In the genomic region with DNA sequence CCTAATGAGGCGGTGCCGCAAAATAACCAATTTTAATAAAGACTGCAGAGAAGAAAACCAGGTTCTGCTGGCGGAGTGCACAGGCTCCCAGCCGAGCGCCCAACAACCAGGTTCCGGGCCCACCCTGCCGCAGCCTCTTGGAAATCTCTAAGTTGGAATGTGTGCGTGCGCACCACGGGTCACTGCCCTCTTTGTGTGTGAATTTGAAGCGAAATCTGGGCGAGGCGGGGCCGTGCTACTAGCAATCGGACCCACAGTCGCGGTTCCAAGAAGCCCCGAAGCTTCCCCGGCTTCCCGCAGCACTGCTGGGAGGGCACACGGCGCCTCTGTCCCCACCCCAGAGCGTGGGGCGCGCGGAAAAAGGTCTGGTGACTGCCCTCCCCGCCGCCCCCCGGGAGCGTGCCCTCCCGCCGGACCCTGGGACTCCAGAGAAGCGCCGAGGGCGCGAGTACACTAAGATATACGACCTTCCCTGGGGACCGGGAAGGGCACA, we compare ENCODE assay signal across 8 cellular contexts. TPM values are rescaled to one million over a fixed set of nuclear protein-coding genes. Genes with fewer than 3 reads are reported as not detected.
DNase-seq lines count a peak whose midpoint lies in the region; ATAC-seq and TF ChIP-seq lines count a peak whose summit lies in the region.

No MANE protein-coding gene starts in this region.

- H3K9me3 ChIP-seq in IMR-90 (ENCODE audit: control insufficient read depth, insufficient read depth, low read length) (no peaks in the 10 kb centered on the region), endocrine pancreas (ENCODE audit: control insufficient read depth, low read length) (no peaks in the 10 kb centered on the region), mesodermal cell (ENCODE audit: control insufficient read depth, low read length) (no peaks in the 10 kb centered on the region), subcutaneous abdominal adipose tissue (ENCODE audit: control insufficient read depth in 5 of 5, low read length in 5 of 5) (no peaks in the 10 kb centered on the region)

- WGBS in IMR-90 (ENCODE audit: extremely low coverage in 2 of 2, insufficient read length in 1 of 2), 2 experiments, result 0% methylated on average over 11 of the region's 38 CpGs; no CpG with 5 or more reads in 1 of the 2 experiments
- WGBS in mesodermal cell (ENCODE audit: insufficient coverage in 2 of 2), 2 experiments, result 0% methylated on average over 32 of the region's 38 CpGs

- peak overlapping the region; percentile 75 for H4K91ac ChIP-seq in IMR-90 (ENCODE audit: insufficient read depth, low read depth, low read length)

- peak overlapping the region; percentile 93 for H2AFZ ChIP-seq in IMR-90 (replicated peaks; ENCODE audit: low read length, poor library complexity)

- H3K9me1 ChIP-seq in IMR-90 (ENCODE audit: insufficient read depth, low read length), result peaks cover 5% of the 10 kb centered on the region; the same call in 1 of the 2 replicates

- H3K36me3 ChIP-seq in IMR-90 (ENCODE audit: control insufficient read depth, insufficient read depth, low read length) (no peaks in the 10 kb centered on the region), endocrine pancreas (ENCODE audit: control insufficient read depth, insufficient read depth, low read length) (no peaks in the 10 kb centered on the region), mesodermal cell (ENCODE audit: control insufficient read depth, insufficient read depth, low read length) (no peaks in the 10 kb centered on the region), subcutaneous abdominal adipose tissue (ENCODE audit: control insufficient read depth in 5 of 5, insufficient read depth in 5 of 5, low read length in 5 of 5) (peaks cover 0 to 12% (median 5%) of the 10 kb centered on the region in 5 donors)

- H4K8ac ChIP-seq in IMR-90 (ENCODE audit: low read depth in 2 of 2, low read length in 2 of 2), result peak overlapping the region; percentile 13 to 74; a peak in 2 of 4 replicates

- H3K27me3 ChIP-seq in IMR-90 (ENCODE audit: control insufficient read depth, insufficient read depth, low read length) (no peaks in the 10 kb centered on the region), endocrine pancreas (ENCODE audit: control insufficient read depth, insufficient read depth, low read length) (no peaks in the 10 kb centered on the region), subcutaneous abdominal adipose tissue (ENCODE audit: control insufficient read depth in 5 of 5, insufficient read depth in 4 of 5, low read length in 5 of 5) (no peaks in the 10 kb centered on the region)

- peak overlapping the region; percentile 57 for H4K5ac ChIP-seq in IMR-90 (ENCODE audit: low read depth, low read length)

- TF ChIP-seq CTCF in IMR-90 (conservative IDR thresholded peaks at IDR 0.05; ENCODE audit: low read depth, low read length) (no peak), GM13977 (IDR thresholded peaks at IDR 0.05; ENCODE audit: extremely low read depth, insufficient read depth, missing control alignments) (no peak)

- H3K27ac ChIP-seq in IMR-90 (ENCODE audit: insufficient read depth, low read length) (peak overlapping the region; percentile 73), mesodermal cell (ENCODE audit: low read depth, low read length, severe bottlenecking) (peak overlapping the region; percentile 99), subcutaneous abdominal adipose tissue (ENCODE audit: low read depth, low read length) (peak overlapping the region; percentile 99)

- peak; percentile 11 for ATAC-seq in GM19467 (IDR thresholded peaks at IDR 0.05; ENCODE audit: unreplicated experiment)
- peak; percentile 34 for ATAC-seq in IMR-90 (ENCODE audit: low read depth)

- BruUV-seq in IMR-90 (replicated peaks; lab: Mats Ljungman, UMichigan), result no TSS peak

- in situ Hi-C loops in IMR-90 (cut with MboI; ENCODE audit: low sequenced_read_pairs), result no loop called here
- in situ Hi-C loops in GM13977 (cut with MboI; ENCODE audit: low pct_unique_long_range_greater_than_20kb, low sequenced_read_pairs, unreplicated experiment), result no loop called here

- H3K14ac ChIP-seq in IMR-90 (replicated peaks; ENCODE audit: low read depth, low read length), result peak overlapping the region; percentile 27

- no peak overlapping the region for H2AK5ac ChIP-seq in IMR-90 (ENCODE audit: low read depth, low read length)

- intact Hi-C loops in IMR-90 (cut with micrococcal nuclease), result no loop called here

- peaks cover 3% of the 10 kb centered on the region; the same call in 1 of the 2 replicates for H4K20me1 ChIP-seq in IMR-90 (ENCODE audit: insufficient read depth, low read length)

- DNase-seq in COLO829 (ENCODE audit: low spot score) (peak; percentile 40), IMR-90 (peak; percentile 67), GM13977 (ENCODE audit: low spot score) (no peak)
- peak; percentile 58 for DNase-seq in activated CD4-positive, CD25-positive, alpha-beta regulatory T cell treated with anti-CD3 and anti-CD28 coated beads, Interleukin-2, amount 50 U/mL, for 72 hours

- H2BK5ac ChIP-seq in IMR-90 (ENCODE audit: low read depth, low read length, poor library complexity, severe bottlenecking), result peak overlapping the region; percentile 73

- H3K79me1 ChIP-seq in IMR-90 (ENCODE audit: low read depth in 1 of 2, low read length in 2 of 2), result peaks cover 10 to 27% of the 10 kb centered on the region in 2 experiments; a peak in 3 of 4 replicates

- peak overlapping the region; percentile 49 for H3K4me2 ChIP-seq in IMR-90 (ENCODE audit: low read depth, low read length)

- peaks cover 20% of the 10 kb centered on the region for H3K4me1 ChIP-seq in IMR-90 (ENCODE audit: control insufficient read depth, insufficient read depth, low read length)
- H3K4me1 ChIP-seq in endocrine pancreas (ENCODE audit: control insufficient read depth, insufficient read depth, low read length), result no peaks in the 10 kb centered on the region
- peaks cover 11% of the 10 kb centered on the region for H3K4me1 ChIP-seq in mesodermal cell (ENCODE audit: control insufficient read depth, insufficient read depth, low read length, poor library complexity, severe bottlenecking)
- peaks cover 13 to 56% (median 47%) of the 10 kb centered on the region in 5 donors for H3K4me1 ChIP-seq in subcutaneous abdominal adipose tissue (ENCODE audit: control insufficient read depth in 5 of 5, insufficient read depth in 5 of 5, low read length in 5 of 5)

- H2BK15ac ChIP-seq in IMR-90 (ENCODE audit: low read depth, low read length), result peak overlapping the region; percentile 3; the same call in 1 of the 3 replicates

- no peak for TF ChIP-seq POLR2A in IMR-90 (IDR thresholded peaks at IDR 0.05; ENCODE audit: low read depth, low read length)

- POLR2A ChIA-PET in IMR-90 (lab: Charles Lee; ENCODE audit: unreplicated experiment), result interaction anchor here (0.7 kb wide), 1 partner anchor 226 kb away, joined by 3 read pairs; no protein-coding TSS in a partner anchor

- H2BK120ac ChIP-seq in IMR-90 (ENCODE audit: low read depth, low read length), result peak overlapping the region; percentile 51

- H3K4ac ChIP-seq in IMR-90 (ENCODE audit: low read depth, low read length), result peak overlapping the region; percentile 72

- dilution Hi-C loops in IMR-90 (cut with HindIII; ENCODE audit: low sequenced_read_pairs, unreplicated experiment), result no loop called here

- peak overlapping the region; percentile 77 for H3K4me3 ChIP-seq in IMR-90 (ENCODE audit: insufficient read depth, low read depth, low read length)
- peak overlapping the region; percentile 58 for H3K4me3 ChIP-seq in endocrine pancreas (ENCODE audit: control insufficient read depth, insufficient read depth, low read length)
- H3K4me3 ChIP-seq in mesodermal cell (ENCODE audit: extremely low read depth, insufficient read depth, low read length, poor library complexity, severe bottlenecking), result peak overlapping the region; percentile 93
- peak overlapping the region; percentile 79 to 95 (median 82) for H3K4me3 ChIP-seq in subcutaneous abdominal adipose tissue (ENCODE audit: low read depth in 1 of 5, low read length in 5 of 5)

- 0 out of 2 replicates have a peak overlapping the region, but pooled peaks have one; percentile 12 for H3K23ac ChIP-seq in IMR-90 (ENCODE audit: low read depth, low read length)

- peak overlapping the region; percentile 22; the same call in 1 of the 2 replicates for H3K18ac ChIP-seq in IMR-90 (ENCODE audit: low read depth, low read length)

- peak overlapping the region; percentile 77 for H2AK9ac ChIP-seq in IMR-90 (replicated peaks; ENCODE audit: low read depth, low read length, poor library complexity)

- no peak for TF ChIP-seq RAD21 in IMR-90 (IDR thresholded peaks at IDR 0.05; ENCODE audit: low read length)

- H3K56ac ChIP-seq in IMR-90 (ENCODE audit: extremely low read depth, insufficient read depth, low read length), result 0 out of 2 replicates have a peak overlapping the region, but pooled peaks have one; percentile 32

- H2BK20ac ChIP-seq in IMR-90 (ENCODE audit: low read depth, low read length), result no peak overlapping the region

- CTCF ChIA-PET in IMR-90 (lab: Yijun Ruan, JAX), result interaction anchor here (0.9 to 1.9 kb wide), 2 partner anchors 8 to 10 kb away, joined by 3 to 6 read pairs; no protein-coding TSS in a partner anchor

- H3K9ac ChIP-seq in IMR-90 (ENCODE audit: low read depth, low read length), result peak overlapping the region; percentile 69
- peak overlapping the region; percentile 79 for H3K9ac ChIP-seq in endocrine pancreas (ENCODE audit: control insufficient read depth, insufficient read depth, low read length)
- H3K9ac ChIP-seq in subcutaneous abdominal adipose tissue (ENCODE audit: low read length in 5 of 5), result peak overlapping the region; percentile 89 to 99 (median 90)

TF ChIP-seq in IMR-90, 13 proteins besides CTCF, POLR2A, EP300 and RAD21 (continues in another document):
- TF ChIP-seq, protein P1, sequence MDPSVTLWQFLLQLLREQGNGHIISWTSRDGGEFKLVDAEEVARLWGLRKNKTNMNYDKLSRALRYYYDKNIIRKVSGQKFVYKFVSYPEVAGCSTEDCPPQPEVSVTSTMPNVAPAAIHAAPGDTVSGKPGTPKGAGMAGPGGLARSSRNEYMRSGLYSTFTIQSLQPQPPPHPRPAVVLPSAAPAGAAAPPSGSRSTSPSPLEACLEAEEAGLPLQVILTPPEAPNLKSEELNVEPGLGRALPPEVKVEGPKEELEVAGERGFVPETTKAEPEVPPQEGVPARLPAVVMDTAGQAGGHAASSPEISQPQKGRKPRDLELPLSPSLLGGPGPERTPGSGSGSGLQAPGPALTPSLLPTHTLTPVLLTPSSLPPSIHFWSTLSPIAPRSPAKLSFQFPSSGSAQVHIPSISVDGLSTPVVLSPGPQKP (IDR thresholded peaks at IDR 0.05; ENCODE audit: borderline replicate concordance, low read depth, low read length), result no peak
- TF ChIP-seq MXI1 (IDR thresholded peaks at IDR 0.05; ENCODE audit: borderline replicate concordance, low read depth, low read length) (no peak), CHD1 (IDR thresholded peaks at IDR 0.05; ENCODE audit: low read depth, low read length) (no peak), MAZ (IDR thresholded peaks at IDR 0.05; ENCODE audit: borderline replicate concordance, low read depth, low read length) (no peak), CEBPB (IDR thresholded peaks at IDR 0.05; ENCODE audit: low read depth, low read length) (no peak)

RNA-seq across cellular contexts. Expression of a gene that starts 0.7 kb away (rescaled TPM):
- total RNA-seq in IMR-90 (2012; rRNA removed), result 1.8 and 3.9 TPM in 2 replicates
- polyA plus RNA-seq in IMR-90 (2012; rRNA removed), result 2.6 and 2.8 TPM in 2 replicates
- polyA plus RNA-seq in IMR-90 (2012; cell fraction: cytosol; rRNA removed), result 0.93 and 1.6 TPM in 2 replicates
- polyA plus RNA-seq in IMR-90 (2012; cell fraction: nucleus; rRNA removed; ENCODE audit: low replicate concordance), result 2.8 and 29.4 TPM in 2 replicates
- polyA plus RNA-seq in mesodermal cell (2013, experiment 1 of 2), result 7.6 TPM
- 8.9 TPM for polyA plus RNA-seq in mesodermal cell (2013, experiment 2 of 2)
